In genomic region chr12:1501695-1502440, GRCh38 we compare ENCODE assay signal across 21 cellular contexts.
"Had no signal": no experiment of that assay in that cellular context is flagged by ENCODE, and none has a peak within 500 bp of the region (broad histone marks: within the 10 kb centered on the region; RNA-seq: fewer than 3 reads in every experiment).

No MANE protein-coding gene starts in this region.

- ATAC-seq: activated CD8-positive, alpha-beta memory T cell treated with anti-CD3 and anti-CD28 coated beads, Interleukin-2, amount 10 ng/mL, durations not matched to agents 7 days and 5 days; pancreas; right lobe of liver; stimulated activated naive B cell treated with anti-CD40 and anti-IgM and Interleukin-4, amounts not matched to agents 10 μg/mL and 1 μg/mL and 100 μg/mL, for 72 hours had no signal

- H3K79me2 ChIP-seq: hepatocyte had no signal

- H3K4me1 ChIP-seq: foreskin keratinocyte, right lobe of liver, upper lobe of left lung had no signal

- H3K27ac Mint-ChIP-seq: activated B cell treated with CpG ODN at 0.5 μM for 24 hours; activated CD4-positive, alpha-beta memory T cell treated with anti-CD3 and anti-CD28 coated beads for 36 hours; activated CD8-positive, alpha-beta memory T cell treated with anti-CD3 and anti-CD28 coated beads, Interleukin-2, amount 10 ng/mL, durations not matched to agents 7 days and 5 days; activated naive CD4-positive, alpha-beta T cell treated with anti-CD3 and anti-CD28 coated beads, Interleukin-2, amount 50 U/mL, for 24 hours; mesothelial cell of epicardium; stimulated activated naive B cell treated with anti-CD40 and anti-IgM and Interleukin-4, amounts not matched to agents 10 μg/mL and 1 μg/mL and 100 μg/mL, for 72 hours had no signal

- H3K36me3 Mint-ChIP-seq: activated CD4-positive, alpha-beta memory T cell treated with anti-CD3 and anti-CD28 coated beads for 36 hours; activated CD8-positive, alpha-beta memory T cell treated with anti-CD3 and anti-CD28 coated beads, Interleukin-2, amount 10 ng/mL, durations not matched to agents 7 days and 5 days had no signal

- H3K9me3 Mint-ChIP-seq: activated B cell treated with CpG ODN at 0.5 μM for 24 hours; activated CD4-positive, alpha-beta memory T cell treated with anti-CD3 and anti-CD28 coated beads for 36 hours; activated naive CD4-positive, alpha-beta T cell treated with anti-CD3 and anti-CD28 coated beads, Interleukin-2, amount 50 U/mL, for 24 hours; mesothelial cell of epicardium; stimulated activated naive B cell treated with anti-CD40 and anti-IgM and Interleukin-4, amounts not matched to agents 10 μg/mL and 1 μg/mL and 100 μg/mL, for 72 hours had no signal

- H3K4me2 ChIP-seq: hepatocyte had no signal

- H3K27ac ChIP-seq: epithelial cell of prostate, foreskin keratinocyte, hepatocyte, pancreas, right lobe of liver, SK-N-MC, thoracic aorta, upper lobe of left lung had no signal

- H3K36me3 ChIP-seq: pancreas, right lobe of liver, thoracic aorta, upper lobe of left lung had no signal

- H3K4me3 ChIP-seq: hepatocyte, lung, pancreas, right lobe of liver, SK-N-MC, upper lobe of left lung had no signal

- FAIRE-seq: astrocyte, bronchial epithelial cell, pancreas had no signal

- DNase-seq: activated B cell treated with CpG ODN at 0.5 μM for 24 hours; activated CD4-positive, alpha-beta memory T cell treated with anti-CD3 and anti-CD28 coated beads for 36 hours; activated CD4-positive, alpha-beta T cell treated with anti-CD3 and anti-CD28 coated beads for 4 hours; activated CD8-positive, alpha-beta memory T cell treated with anti-CD3 and anti-CD28 coated beads, Interleukin-2, amount 10 ng/mL, durations not matched to agents 7 days and 5 days; activated gamma-delta T cell; activated T-cell treated with anti-CD3 and anti-CD28 coated beads, Interleukin-2, amount 50 U/mL, for 1 hour; islet precursor cell; pancreas; right lobe of liver; stimulated activated naive B cell treated with anti-CD40 and anti-IgM and Interleukin-4, amounts not matched to agents 10 μg/mL and 1 μg/mL and 100 μg/mL, for 72 hours; upper lobe of left lung had no signal

- H2AFZ ChIP-seq: hepatocyte had no signal

- H3K4me3 Mint-ChIP-seq: activated B cell treated with CpG ODN at 0.5 μM for 24 hours; activated CD4-positive, alpha-beta memory T cell treated with anti-CD3 and anti-CD28 coated beads for 36 hours; activated CD8-positive, alpha-beta memory T cell treated with anti-CD3 and anti-CD28 coated beads, Interleukin-2, amount 10 ng/mL, durations not matched to agents 7 days and 5 days; activated naive CD4-positive, alpha-beta T cell treated with anti-CD3 and anti-CD28 coated beads, Interleukin-2, amount 50 U/mL, for 24 hours; mesothelial cell of epicardium had no signal

- H3K9me3 ChIP-seq: pancreas, right lobe of liver, thoracic aorta, upper lobe of left lung had no signal

- H3K27me3 ChIP-seq: foreskin keratinocyte, hepatocyte, pancreas, right lobe of liver, upper lobe of left lung had no signal
